ENCODE assay signal across 1 cellular context in genomic region chr2:25279091-25279651, GRCh38.
A peak's percentile ranks its signal among the peaks of the same experiment; 100 is the strongest.
TF ChIP-seq lines count a peak whose summit lies in the region.

No MANE protein-coding gene starts in this region.

TF ChIP-seq in GM12878, 131 proteins besides CTCF, POLR2A, EP300 and RAD21 (continued from another document and continues in another):
- TF ChIP-seq MAX (IDR thresholded peaks at IDR 0.05; ENCODE audit: low read depth, low read length) (peak; percentile 92), BHLHE40 (IDR thresholded peaks at IDR 0.05; ENCODE audit: borderline replicate concordance in 1 of 2, low read depth in 2 of 2, low read length in 1 of 2) (peak; percentile 97), MYC (IDR thresholded peaks at IDR 0.05; ENCODE audit: insufficient read depth, insufficient read length, insufficient replicate concordance, low read length, severe bottlenecking) (no peak), RELB (IDR thresholded peaks at IDR 0.05; ENCODE audit: low read depth) (peak; percentile 96), ZNF592 (IDR thresholded peaks at IDR 0.05) (peak; percentile 90), ZBED1 (IDR thresholded peaks at IDR 0.05; ENCODE audit: borderline replicate concordance) (no peak), PAX5 (IDR thresholded peaks at IDR 0.05; ENCODE audit: borderline replicate concordance, low read depth, low read length) (peak; percentile 96), NR2F1 (conservative IDR thresholded peaks at IDR 0.05) (no peak), TBL1XR1 (IDR thresholded peaks at IDR 0.05; ENCODE audit: low read depth, low read length) (peak; percentile 75), BRCA1 (IDR thresholded peaks at IDR 0.05; ENCODE audit: low read depth, low read length) (no peak), NBN (IDR thresholded peaks at IDR 0.05) (peak; percentile 74; the same call in 1 of the 2 replicates), ZNF24 (IDR thresholded peaks at IDR 0.05) (peak; percentile 73), CEBPB (IDR thresholded peaks at IDR 0.05; ENCODE audit: borderline replicate concordance in 1 of 2, low read depth in 2 of 2, low read length in 2 of 2) (no peak), SMC3 (IDR thresholded peaks at IDR 0.05; ENCODE audit: borderline replicate concordance, low read length) (peak; percentile 19; the same call in 1 of the 2 replicates), PBX3 (IDR thresholded peaks at IDR 0.05; ENCODE audit: insufficient replicate concordance, low read depth, low read length) (peak; percentile 77), BCL11A (IDR thresholded peaks at IDR 0.05; ENCODE audit: low read depth, low read length) (peak; percentile 91), GABPA (IDR thresholded peaks at IDR 0.05; ENCODE audit: low read depth) (no peak), ASH2L (IDR thresholded peaks at IDR 0.05; ENCODE audit: borderline replicate concordance, low read depth) (no peak), SREBF2 (IDR thresholded peaks at IDR 0.05; ENCODE audit: low read length) (no peak), NFIC (IDR thresholded peaks at IDR 0.05; ENCODE audit: low read depth, low read length) (peak; percentile 90), REST (IDR thresholded peaks at IDR 0.05; ENCODE audit: low read depth, low read length) (0 out of 2 replicates have a peak, but pooled peaks have one; percentile 19), ZBTB11 (CRISPR knock-in tag; IDR thresholded peaks at IDR 0.05) (no peak), ATF7 (IDR thresholded peaks at IDR 0.05; ENCODE audit: low read depth) (peak; percentile 56; the same call in 1 of the 2 replicates), FOXK2 (IDR thresholded peaks at IDR 0.05) (peak; percentile 39; the same call in 1 of the 2 replicates), BMI1 (IDR thresholded peaks at IDR 0.05; ENCODE audit: borderline replicate concordance) (peak; percentile 68; the same call in 1 of the 2 replicates), MXI1 (IDR thresholded peaks at IDR 0.05; ENCODE audit: low read depth, low read length) (peak; percentile 78), ZNF384 (IDR thresholded peaks at IDR 0.05; ENCODE audit: borderline replicate concordance, low read depth, low read length) (peak; percentile 28), CHD2 (IDR thresholded peaks at IDR 0.05; ENCODE audit: borderline replicate concordance, low read depth, low read length) (peak; percentile 74; the same call in 1 of the 2 replicates), HSF1 (IDR thresholded peaks at IDR 0.05; ENCODE audit: low read depth, low read length) (no peak), YBX1 (IDR thresholded peaks at IDR 0.05) (no peak), SMARCA5 (IDR thresholded peaks at IDR 0.05) (no peak; the same call in 1 of the 2 replicates), FOS (IDR thresholded peaks at IDR 0.05; ENCODE audit: borderline replicate concordance, extremely low read depth, insufficient read length) (no peak), SPI1 (IDR thresholded peaks at IDR 0.05; ENCODE audit: borderline replicate concordance, insufficient read depth, low read depth, low read length) (peak; percentile 99), RAD51 (IDR thresholded peaks at IDR 0.05) (peak; percentile 98), PML (IDR thresholded peaks at IDR 0.05; ENCODE audit: low read length) (0 out of 2 replicates have a peak, but pooled peaks have one; percentile 44), CEBPZ (IDR thresholded peaks at IDR 0.05; ENCODE audit: low read depth, low read length) (no peak), IKZF2 (IDR thresholded peaks at IDR 0.05) (peak; percentile 99), DPF2 (IDR thresholded peaks at IDR 0.05) (peak; percentile 99), TCF12 (IDR thresholded peaks at IDR 0.05; ENCODE audit: low read depth, low read length) (peak; percentile 88), RELA (IDR thresholded peaks at IDR 0.05; ENCODE audit: borderline replicate concordance, partially characterized antibody) (no peak), ZSCAN29 (IDR thresholded peaks at IDR 0.05) (no peak), EED (IDR thresholded peaks at IDR 0.05; ENCODE audit: low read depth) (peak; percentile 99), CHD4 (IDR thresholded peaks at IDR 0.05) (no peak), POU2F2 (IDR thresholded peaks at IDR 0.05; ENCODE audit: borderline replicate concordance, low read depth, low read length) (peak; percentile 88), TCF3 (IDR thresholded peaks at IDR 0.05; ENCODE audit: borderline replicate concordance, insufficient read depth, low read depth, low read length) (peak; percentile 64; the same call in 1 of the 2 replicates), CBFB (IDR thresholded peaks at IDR 0.05; ENCODE audit: low read depth) (0 out of 2 replicates have a peak, but pooled peaks have one; percentile 56)
